1 cellular context compared by ENCODE assay signal in the genomic region with DNA sequence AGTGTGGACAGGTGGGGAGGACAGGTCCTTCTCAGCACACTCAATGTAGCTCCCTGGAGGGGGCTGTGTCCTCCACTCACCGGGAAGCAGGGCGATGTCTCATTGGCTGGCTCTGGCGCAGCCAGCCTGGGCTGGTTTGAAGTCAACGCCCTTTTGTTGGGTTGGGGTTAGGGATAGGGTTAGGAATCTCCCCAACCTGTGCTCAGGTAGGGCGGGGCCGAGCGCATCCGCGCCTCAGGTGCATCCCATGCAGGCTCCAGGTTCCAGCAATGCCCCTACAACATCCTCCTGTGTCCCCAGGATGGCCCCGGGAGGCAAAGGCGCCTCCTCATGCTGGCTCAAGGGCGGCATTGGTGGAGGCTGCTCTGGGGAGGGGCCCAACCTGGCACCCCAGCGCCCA.
TF ChIP-seq lines count a peak whose summit lies in the region.

No MANE protein-coding gene starts in this region.

TF ChIP-seq in HCT116, 20 proteins besides CTCF, POLR2A, EP300 and RAD21 (continued from another document):
- TF ChIP-seq ZNF274 (IDR thresholded peaks at IDR 0.05; ENCODE audit: low read depth, low read length) (no peak), SP1 (IDR thresholded peaks at IDR 0.05; ENCODE audit: low read depth) (no peak), EZH2phosphoT487 (IDR thresholded peaks at IDR 0.05; ENCODE audit: borderline replicate concordance) (no peak), EZH2 (IDR thresholded peaks at IDR 0.05) (no peak), SIN3A (IDR thresholded peaks at IDR 0.05; ENCODE audit: low read depth) (no peak), TCF7L2 (IDR thresholded peaks at IDR 0.05; ENCODE audit: borderline replicate concordance, extremely low read depth, insufficient read depth, insufficient read length) (no peak), POLR2AphosphoS5 (IDR thresholded peaks at IDR 0.05; ENCODE audit: low read depth, low read length) (no peak)
- TF ChIP-seq, protein P1, sequence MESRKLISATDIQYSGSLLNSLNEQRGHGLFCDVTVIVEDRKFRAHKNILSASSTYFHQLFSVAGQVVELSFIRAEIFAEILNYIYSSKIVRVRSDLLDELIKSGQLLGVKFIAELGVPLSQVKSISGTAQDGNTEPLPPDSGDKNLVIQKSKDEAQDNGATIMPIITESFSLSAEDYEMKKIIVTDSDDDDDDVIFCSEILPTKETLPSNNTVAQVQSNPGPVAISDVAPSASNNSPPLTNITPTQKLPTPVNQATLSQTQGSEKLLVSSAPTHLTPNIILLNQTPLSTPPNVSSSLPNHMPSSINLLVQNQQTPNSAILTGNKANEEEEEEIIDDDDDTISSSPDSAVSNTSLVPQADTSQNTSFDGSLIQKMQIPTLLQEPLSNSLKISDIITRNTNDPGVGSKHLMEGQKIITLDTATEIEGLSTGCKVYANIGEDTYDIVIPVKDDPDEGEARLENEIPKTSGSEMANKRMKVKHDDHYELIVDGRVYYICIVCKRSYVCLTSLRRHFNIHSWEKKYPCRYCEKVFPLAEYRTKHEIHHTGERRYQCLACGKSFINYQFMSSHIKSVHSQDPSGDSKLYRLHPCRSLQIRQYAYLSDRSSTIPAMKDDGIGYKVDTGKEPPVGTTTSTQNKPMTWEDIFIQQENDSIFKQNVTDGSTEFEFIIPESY (IDR thresholded peaks at IDR 0.05; ENCODE audit: extremely low read depth, insufficient replicate concordance, low read length), result no peak
- TF ChIP-seq, protein P2, sequence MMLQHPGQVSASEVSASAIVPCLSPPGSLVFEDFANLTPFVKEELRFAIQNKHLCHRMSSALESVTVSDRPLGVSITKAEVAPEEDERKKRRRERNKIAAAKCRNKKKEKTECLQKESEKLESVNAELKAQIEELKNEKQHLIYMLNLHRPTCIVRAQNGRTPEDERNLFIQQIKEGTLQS (IDR thresholded peaks at IDR 0.05), result no peak
